ENCODE assay signal across 17 cellular contexts in the genomic region with DNA sequence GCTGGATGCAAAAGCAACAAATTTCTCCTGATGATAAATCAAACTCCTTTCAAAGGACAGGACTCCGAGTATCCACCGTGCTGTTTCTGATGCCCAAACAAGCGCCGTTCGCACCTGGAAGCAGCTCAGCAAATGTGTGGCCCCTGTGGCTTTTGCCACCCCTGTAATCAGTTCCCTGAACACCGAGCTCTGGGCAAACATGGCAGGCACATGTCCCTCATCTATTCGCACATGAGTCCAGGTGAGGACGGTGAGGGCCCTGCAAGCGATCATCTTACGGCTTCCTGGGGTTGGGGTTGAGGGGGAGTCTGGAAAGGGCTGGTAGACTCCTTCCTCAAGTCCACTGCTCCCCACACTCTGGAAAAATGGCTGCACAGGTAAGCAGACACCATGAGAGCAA.
"Had no signal": no experiment of that assay in that cellular context is flagged by ENCODE, and none has a peak within 500 bp of the region (broad histone marks: within the 10 kb centered on the region; RNA-seq: fewer than 3 reads in every experiment).

No MANE protein-coding gene starts in this region.

- H3K9me3 ChIP-seq: ascending aorta, gastrocnemius medialis, prostate gland, right atrium auricular region, upper lobe of right lung had no signal

- DNase-seq: activated CD4-positive, alpha-beta T cell treated with anti-CD3 and anti-CD28 coated beads, Interleukin-2, amount 50 U/mL, for 48 hours; activated gamma-delta T cell treated with Interleukin-2 at 50 U/mL for 16 hours; gastrocnemius medialis; mammary epithelial cell; stimulated activated CD4-positive, alpha-beta T cell treated with anti-CD3 and anti-CD28 coated beads, Interleukin-15, amount 100 ng/mL, for 24 hours; stimulated activated CD4-positive, alpha-beta T cell treated with anti-CD3 and anti-CD28 coated beads, Interleukin-2, amount 100 ng/mL, for 48 hours; upper lobe of right lung; WERI-Rb-1 had no signal

- H3K9me3 Mint-ChIP-seq: neural crest cell; T-helper 1 cell treated with Interleukin-12 subunit alpha and Interleukin-12 subunit beta and Interleukin-4 antibody, amounts not matched to agents 30 μg/mL and 1 μg/mL, for 36 hours had no signal

- H3K27ac ChIP-seq: ascending aorta, coronary artery, gastrocnemius medialis, prostate gland, right atrium auricular region, skin epidermis, upper lobe of right lung, WERI-Rb-1 had no signal

- H3K4me3 ChIP-seq: ascending aorta, coronary artery, gastrocnemius medialis, prostate gland, right atrium auricular region, skin epidermis, upper lobe of right lung had no signal

- FAIRE-seq: endometrium, keratinocyte had no signal

- H3K4me1 ChIP-seq: ascending aorta, gastrocnemius medialis, prostate gland, right atrium auricular region, upper lobe of right lung had no signal

- H3K4me3 Mint-ChIP-seq: neural crest cell; T-helper 1 cell treated with Interleukin-12 subunit alpha and Interleukin-12 subunit beta and Interleukin-4 antibody, amounts not matched to agents 30 μg/mL and 1 μg/mL, for 36 hours had no signal

- H3K27me3 ChIP-seq: ascending aorta, gastrocnemius medialis, right atrium auricular region, upper lobe of right lung had no signal

- ATAC-seq: gastrocnemius medialis, upper lobe of right lung had no signal
